In genomic region chr14:90962505-90962904, GRCh38 we compare ENCODE assay signal across 36 cellular contexts.
"Had no signal": no experiment of that assay in that cellular context is flagged by ENCODE, and none has a peak within 500 bp of the region (broad histone marks: within the 10 kb centered on the region; RNA-seq: fewer than 3 reads in every experiment).

No MANE protein-coding gene starts in this region.

- H3K36me3 ChIP-seq: MG63 had no signal

- DNase-seq: Karpas-422, Kasumi-1, MG63, MM.1S, MV-4-11, NCI-H1092, NCI-H1092 treated with DMSO at 0.1 percent for 48 hours, NCI-H1105, NCI-H1105 treated with DMSO at 0.1 percent for 48 hours, NCI-H1417, NCI-H1417 treated with DMSO at 0.1 percent for 48 hours, NCI-H1436, NCI-H1436 treated with DMSO at 0.1 percent for 48 hours, NCI-H146, NCI-H1694, NCI-H1694 treated with DMSO at 0.1 percent for 48 hours, NCI-H187, NCI-H187 treated with DMSO at 0.1 percent for 48 hours, NCI-H1930, NCI-H2029, NCI-H2029 treated with DMSO at 0.1 percent for 48 hours, NCI-H2081, NCI-H2081 treated with DMSO at 0.1 percent for 48 hours, NCI-H2107, NCI-H2171, NCI-H2171 treated with DMSO at 0.1 percent for 48 hours, NCI-H2227 treated with DMSO at 0.1 percent for 48 hours, NCI-H226, NCI-H345, NCI-H446, NCI-H446 treated with DMSO at 0.1 percent for 48 hours, NCI-H510A, NCI-H510A treated with DMSO at 0.1 percent for 48 hours, NCI-H524, NCI-H524 treated with DMSO at 0.1 percent for 48 hours, NCI-H526 had no signal

- H3K9me3 ChIP-seq: MG63 had no signal

- H3K27me3 ChIP-seq: MG63 had no signal

- H3K4me3 ChIP-seq: MG63 had no signal
